ENCODE assay signal across 14 cellular contexts in genomic region chr13:42113478-42113877, GRCh38.
"Had no signal": no experiment of that assay in that cellular context is flagged by ENCODE, and none has a peak within 500 bp of the region (broad histone marks: within the 10 kb centered on the region; RNA-seq: fewer than 3 reads in every experiment).

No MANE protein-coding gene starts in this region.

- H3K4me3 ChIP-seq: coronary artery, lung had no signal

- H3K4me1 Mint-ChIP-seq: immature natural killer cell had no signal

- H3K9me3 Mint-ChIP-seq: activated naive CD4-positive, alpha-beta T cell treated with anti-CD3 and anti-CD28 coated beads, Interleukin-2, amount 50 U/mL, for 72 hours; immature natural killer cell; stimulated activated effector memory CD8-positive, alpha-beta T cell treated with anti-CD3 and anti-CD28 coated beads, Interleukin-12 subunit alpha, Interleukin-12 subunit beta, amount 100 ng/mL, for 72 hours had no signal

- H3K27ac ChIP-seq: coronary artery, parathyroid adenoma had no signal

- H3K36me3 Mint-ChIP-seq: activated naive CD4-positive, alpha-beta T cell treated with anti-CD3 and anti-CD28 coated beads, Interleukin-2, amount 50 U/mL, for 72 hours; immature natural killer cell; stimulated activated effector memory CD8-positive, alpha-beta T cell treated with anti-CD3 and anti-CD28 coated beads, Interleukin-12 subunit alpha, Interleukin-12 subunit beta, amount 100 ng/mL, for 72 hours had no signal

- ATAC-seq: activated naive CD4-positive, alpha-beta T cell treated with anti-CD3 and anti-CD28 coated beads, Interleukin-2, amount 50 U/mL, for 72 hours; stimulated activated effector memory CD8-positive, alpha-beta T cell treated with anti-CD3 and anti-CD28 coated beads, Interleukin-12 subunit alpha, Interleukin-12 subunit beta, amount 100 ng/mL, for 72 hours had no signal

- DNase-seq: activated CD4-positive, alpha-beta T cell treated with anti-CD3 and anti-CD28 coated beads for 1 hour; activated CD4-positive, alpha-beta T cell treated with anti-CD3 and anti-CD28 coated beads, Interleukin-2, amount 50 U/mL, for 4 hours; activated effector memory CD4-positive, alpha-beta T cell treated with Interleukin-2 at 50 U/mL for 16 hours; amniotic stem cell; effector CD4-positive, alpha-beta T cell; foreskin melanocyte; immature natural killer cell; midbrain; T-helper 1 cell had no signal

- H2AFZ ChIP-seq: parathyroid adenoma had no signal

- H3K4me3 Mint-ChIP-seq: immature natural killer cell; stimulated activated effector memory CD8-positive, alpha-beta T cell treated with anti-CD3 and anti-CD28 coated beads, Interleukin-12 subunit alpha, Interleukin-12 subunit beta, amount 100 ng/mL, for 72 hours had no signal

- H3K4me1 ChIP-seq: parathyroid adenoma had no signal

- H3K79me2 ChIP-seq: parathyroid adenoma had no signal

- H3K27ac Mint-ChIP-seq: activated naive CD4-positive, alpha-beta T cell treated with anti-CD3 and anti-CD28 coated beads, Interleukin-2, amount 50 U/mL, for 72 hours; immature natural killer cell; stimulated activated effector memory CD8-positive, alpha-beta T cell treated with anti-CD3 and anti-CD28 coated beads, Interleukin-12 subunit alpha, Interleukin-12 subunit beta, amount 100 ng/mL, for 72 hours had no signal
